ENCODE assay signal across 8 cellular contexts in the genomic region with DNA sequence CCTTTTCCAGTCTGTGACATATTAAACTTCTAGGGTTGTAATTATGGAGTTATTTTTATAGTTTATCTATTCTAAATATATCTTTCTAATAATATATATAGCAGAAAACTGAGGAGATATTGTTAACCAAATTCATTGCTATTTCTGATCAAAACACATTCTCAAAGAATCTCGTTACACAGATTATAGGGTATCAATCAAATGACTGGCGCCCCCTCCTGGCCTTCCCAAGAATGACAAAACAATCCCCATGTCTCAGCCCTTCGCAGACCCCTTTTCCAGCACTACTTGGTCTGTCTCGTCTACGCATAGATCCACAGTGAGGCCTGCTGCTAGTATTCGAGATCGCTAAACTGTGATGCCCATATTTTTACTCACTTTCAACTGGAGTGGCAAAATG.
A peak's percentile ranks its signal among the peaks of the same experiment; 100 is the strongest.
DNase-seq lines count a peak whose midpoint lies in the region; ATAC-seq, FAIRE-seq and TF ChIP-seq lines count a peak whose summit lies in the region.

No MANE protein-coding gene starts in this region.

- H3K56ac ChIP-seq in H1 (replicated peaks; ENCODE audit: insufficient read length, low read depth, low read length) = no peak overlapping the region

- no peak overlapping the region for H3K14ac ChIP-seq in H1 (ENCODE audit: insufficient read length)

- no peaks in the 10 kb centered on the region for H3K36me3 Mint-ChIP-seq in T-helper 17 cell (ENCODE audit: low read depth)

- no peak overlapping the region for H2AK5ac ChIP-seq in H1 (ENCODE audit: low read depth, low read length)

- no peak overlapping the region for H4K8ac ChIP-seq in H1 (ENCODE audit: extremely low read depth, insufficient read depth, low read length)

- H3K4me2 ChIP-seq in H1 (ENCODE audit: insufficient read depth in 1 of 2, low read depth in 2 of 2, low read length in 2 of 2) = no peak overlapping the region

- no peaks in the 10 kb centered on the region for H3K4me1 Mint-ChIP-seq in T-helper 17 cell

- DNase-seq in NOMO-1 treated with DMSO at 0.1 percent for 48 hours (lab: John Stamatoyannopoulos, UW; ENCODE audit: unreplicated experiment) (peak; percentile 1), NOMO-1 (lab: John Stamatoyannopoulos, UW; ENCODE audit: unreplicated experiment in 2 of 2) (no peak), T-helper 17 cell (peak in 2 of 3 donors; percentile 4 to 7), H1 (ENCODE audit: low read depth in 1 of 2, low spot score in 2 of 2) (peak; percentile 5 to 79), AML-193 (lab: John Stamatoyannopoulos, UW) (no peak), COLO829 (ENCODE audit: low spot score) (no peak)
- DNase-seq in stimulated activated CD4-positive, alpha-beta T cell treated with anti-CD3 and anti-CD28 coated beads, Interleukin-1b, Interleukin-23, amount 100 ng/mL, for 24 hours (ENCODE audit: low read depth in 4 of 4, low spot score in 1 of 4) = peak in 3 of 4 experiments; percentile 3 to 30 (median 7)

- no peaks in the 10 kb centered on the region for H3K23me2 ChIP-seq in H1 (ENCODE audit: low read depth, low read length)

- no peak overlapping the region for H3K27ac ChIP-seq in H1 (ENCODE audit: low read depth, low read length)

- H4K91ac ChIP-seq in H1 (replicated peaks; ENCODE audit: insufficient read length, low read length) = no peak overlapping the region

- FAIRE-seq in H1 (lab: Jason Lieb, UNC) = peak; percentile 83

- H3K4me3 ChIP-seq in H1 (ENCODE audit: extremely low read depth in 1 of 4, insufficient read depth in 2 of 4, low read depth in 3 of 4, low read length in 4 of 4) = no peak overlapping the region

- no peaks in the 10 kb centered on the region for H3K9me3 ChIP-seq in T-helper 17 cell (ENCODE audit: control insufficient read depth, low read length, poor library complexity, severe bottlenecking)
- H3K9me3 ChIP-seq in H1 (ENCODE audit: insufficient read depth in 2 of 2, low read depth in 1 of 2, low read length in 1 of 2) = no peaks in the 10 kb centered on the region

- H3K4me3 Mint-ChIP-seq in T-helper 17 cell = no peak overlapping the region

- peak; percentile 33 to 61 (median 42); a peak in 3 of 4 replicates for TF ChIP-seq CTCF in H1 (IDR thresholded peaks at IDR 0.05; ENCODE audit: control extremely low read depth in 1 of 3, insufficient read depth in 1 of 3, low read depth in 1 of 3, low read length in 3 of 3)

- no peaks in the 10 kb centered on the region for H3K27me3 Mint-ChIP-seq in T-helper 17 cell

- no peak overlapping the region for H4K5ac ChIP-seq in H1 (ENCODE audit: insufficient read length, low read depth, low read length)

- H3K18ac ChIP-seq in H1 (ENCODE audit: extremely low read depth, low read length) = no peak overlapping the region

- no peaks in the 10 kb centered on the region for H3K79me2 ChIP-seq in H1 (ENCODE audit: control insufficient read depth in 1 of 2, insufficient read depth in 2 of 2, low read length in 2 of 2)

- H3K36me3 ChIP-seq in H1 (ENCODE audit: control insufficient read depth in 2 of 4, insufficient read depth in 4 of 4, low read length in 3 of 4) = no peaks in the 10 kb centered on the region

- H2BK12ac ChIP-seq in H1 (ENCODE audit: low read depth, low read length) = no peak overlapping the region

- no peak for ATAC-seq in T-helper 17 cell
- ATAC-seq in HG02763 (IDR thresholded peaks at IDR 0.05; ENCODE audit: unreplicated experiment) = no peak

- no peaks in the 10 kb centered on the region for H4K20me1 ChIP-seq in H1 (replicated peaks in 1 of 2; ENCODE audit: control insufficient read depth in 1 of 2, insufficient read depth in 2 of 2, low read length in 2 of 2)

- no peaks in the 10 kb centered on the region for H3K4me1 ChIP-seq in H1 (replicated peaks in 1 of 4; ENCODE audit: control insufficient read depth in 3 of 4, insufficient read depth in 4 of 4, low read length in 3 of 4)

- no peak for TF ChIP-seq POLR2A in H1 (IDR thresholded peaks at IDR 0.05; ENCODE audit: control extremely low read depth in 1 of 2, low read depth in 2 of 2, low read length in 2 of 2)

- H2BK15ac ChIP-seq in H1 (ENCODE audit: low read length) = no peak overlapping the region

- 43% methylated on average over 7 of the region's 7 CpGs; no CpG with 5 or more reads in 1 of the 2 experiments for WGBS in H1 (ENCODE audit: extremely low coverage in 1 of 2, insufficient coverage in 1 of 2, insufficient read length in 1 of 2, insufficient replicate concordance in 2 of 2, low coverage in 1 of 2, low lambda C conversion rate in 2 of 2, missing lambda C conversion rate in 1 of 2), 2 experiments

- peak; percentile 42 to 51 for TF ChIP-seq RAD21 in H1 (IDR thresholded peaks at IDR 0.05 in 1 of 2, conservative IDR thresholded peaks at IDR 0.05 in 1 of 2; ENCODE audit: low read depth in 2 of 2, low read length in 2 of 2)

- no peak overlapping the region for H3K9ac ChIP-seq in H1 (replicated peaks in 1 of 4; ENCODE audit: extremely low read depth in 1 of 4, low read depth in 3 of 4, low read length in 3 of 4)

- H3K23ac ChIP-seq in H1 (ENCODE audit: insufficient read length) = no peak overlapping the region

- no peaks in the 10 kb centered on the region for H3K27me3 ChIP-seq in H1 (replicated peaks in 1 of 4; ENCODE audit: control insufficient read depth in 3 of 4, extremely low read depth in 1 of 4, insufficient read depth in 3 of 4, low read length in 3 of 4)

- no peak overlapping the region for H3K27ac Mint-ChIP-seq in T-helper 17 cell

- POLR2A ChIA-PET in H1 (lab: Charles Lee; ENCODE audit: partially characterized antibody) = no interaction called here

- H2AFZ ChIP-seq in H1 (ENCODE audit: low read length) = no peak overlapping the region

- no peak overlapping the region for H2BK20ac ChIP-seq in H1 (ENCODE audit: low read length)

- TF ChIP-seq EP300 in H1 (IDR thresholded peaks at IDR 0.05; ENCODE audit: borderline replicate concordance in 1 of 2, low read depth in 2 of 2, low read length in 2 of 2) = no peak

- H3K79me1 ChIP-seq in H1 (ENCODE audit: low read depth, low read length) = no peaks in the 10 kb centered on the region

- H2BK5ac ChIP-seq in H1 (ENCODE audit: low read depth, low read length) = no peak overlapping the region

- H2BK120ac ChIP-seq in H1 (replicated peaks; ENCODE audit: low read depth, low read length) = no peak overlapping the region

- CTCF ChIA-PET in H1 (lab: Charles Lee; ENCODE audit: partially characterized antibody) = interaction anchor here (1.3 kb wide), 1 partner anchor 19 kb away, joined by 4 read pairs; no protein-coding TSS in a partner anchor

- H3K4ac ChIP-seq in H1 (replicated peaks; ENCODE audit: insufficient read length, low read depth, low read length) = no peak overlapping the region

TF ChIP-seq in H1, 55 proteins besides CTCF, POLR2A, EP300 and RAD21:
- TF ChIP-seq POLR2AphosphoS5 (IDR thresholded peaks at IDR 0.05; ENCODE audit: low read depth, low read length) (no peak), MAFK (IDR thresholded peaks at IDR 0.05; ENCODE audit: low read depth, low read length) (no peak), SIRT6 (IDR thresholded peaks at IDR 0.05; ENCODE audit: low read length) (no peak), TAF7 (optimal IDR thresholded peaks at IDR 0.05; ENCODE audit: borderline replicate concordance, low read depth, low read length) (no peak), TEAD4 (IDR thresholded peaks at IDR 0.05; ENCODE audit: low read depth, low read length) (no peak), NRF1 (IDR thresholded peaks at IDR 0.05; ENCODE audit: low read depth, low read length) (no peak), EGR1 (IDR thresholded peaks at IDR 0.05; ENCODE audit: borderline replicate concordance, low read depth, low read length) (no peak)
- TF ChIP-seq, protein P1, sequence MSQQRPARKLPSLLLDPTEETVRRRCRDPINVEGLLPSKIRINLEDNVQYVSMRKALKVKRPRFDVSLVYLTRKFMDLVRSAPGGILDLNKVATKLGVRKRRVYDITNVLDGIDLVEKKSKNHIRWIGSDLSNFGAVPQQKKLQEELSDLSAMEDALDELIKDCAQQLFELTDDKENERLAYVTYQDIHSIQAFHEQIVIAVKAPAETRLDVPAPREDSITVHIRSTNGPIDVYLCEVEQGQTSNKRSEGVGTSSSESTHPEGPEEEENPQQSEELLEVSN (IDR thresholded peaks at IDR 0.05) = no peak

Comparison
In these comparisons a context has a peak if more than half of its experiments do, and no peak if none do; other contexts are left out.
1. DNase-seq: peak in NOMO-1 treated with DMSO at 0.1 percent for 48 hours (single experiment), T-helper 17 cell (2 of 3), H1 (2 of 2) and stimulated activated CD4-positive, alpha-beta T cell treated with anti-CD3 and anti-CD28 coated beads, Interleukin-1b, Interleukin-23, amount 100 ng/mL, for 24 hours (3 of 4); none in NOMO-1 (0 of 2), AML-193 (0 of 2) and COLO829 (single experiment).